Comparison of ENCODE assay signal across 21 cellular contexts in genomic region chr12:115020091-115020490, GRCh38.
A peak's percentile ranks its signal among the peaks of the same experiment; 100 is the strongest.
DNase-seq lines count a peak whose midpoint lies in the region; ATAC-seq, FAIRE-seq and TF ChIP-seq lines count a peak whose summit lies in the region.
"Had no signal": no experiment of that assay in that cellular context is flagged by ENCODE, and none has a peak within 500 bp of the region (broad histone marks: within the 10 kb centered on the region; RNA-seq: fewer than 3 reads in every experiment).

No MANE protein-coding gene starts in this region.

- no peak overlapping the region for H3K18ac ChIP-seq in H1 (ENCODE audit: extremely low read depth, low read length)

- no peak for TF ChIP-seq CTCF in SK-N-SH (IDR thresholded peaks at IDR 0.05)
- no peak for TF ChIP-seq CTCF in H1 (IDR thresholded peaks at IDR 0.05; ENCODE audit: control extremely low read depth in 1 of 3, insufficient read depth in 1 of 3, low read depth in 1 of 3, low read length in 3 of 3)
- TF ChIP-seq CTCF in uterus (IDR thresholded peaks at IDR 0.05), result no peak
- TF ChIP-seq CTCF in sigmoid colon (IDR thresholded peaks at IDR 0.05), result no peak

- TF ChIP-seq RAD21 in SK-N-SH (IDR thresholded peaks at IDR 0.05; ENCODE audit: low read length) (no peak), H1 (IDR thresholded peaks at IDR 0.05 in 1 of 2, conservative IDR thresholded peaks at IDR 0.05 in 1 of 2; ENCODE audit: low read depth in 2 of 2, low read length in 2 of 2) (no peak)

- H2AK5ac ChIP-seq in H1 (ENCODE audit: low read depth, low read length), result no peak overlapping the region

- H3K9me2 ChIP-seq in SK-N-SH, result no peaks in the 10 kb centered on the region

- H3K79me2 ChIP-seq in SK-N-SH (ENCODE audit: insufficient read depth) (no peaks in the 10 kb centered on the region), H1 (ENCODE audit: control insufficient read depth in 1 of 2, insufficient read depth in 2 of 2, low read length in 2 of 2) (no peaks in the 10 kb centered on the region)

- DNase-seq in SK-N-SH, result no peak
- DNase-seq in H1 (ENCODE audit: low read depth in 1 of 2, low spot score in 2 of 2), result no peak
- DNase-seq in uterus, result no peak
- no peak for DNase-seq in sigmoid colon
- DNase-seq: 8988T; ACHN; BE2C; C1 segment of cervical spinal cord; CD4-positive, alpha-beta memory T cell; CD4-positive, CD25-positive, alpha-beta regulatory T cell; CD8-positive, alpha-beta memory T cell; COR-L47; DMS 273 treated with DMSO at 0.1 percent for 48 hours; DMS79 treated with DMSO at 0.1 percent for 48 hours; GF-D8 had no signal

- H3K4me3 ChIP-seq in SK-N-SH (ENCODE audit: low read depth in 2 of 2, low read length in 1 of 2), result no peak overlapping the region
- H3K4me3 ChIP-seq in H1 (ENCODE audit: extremely low read depth in 1 of 4, insufficient read depth in 2 of 4, low read depth in 3 of 4, low read length in 4 of 4), result no peak overlapping the region
- H3K4me3 ChIP-seq in uterus, result no peak overlapping the region
- H3K4me3 ChIP-seq in sigmoid colon, result no peak overlapping the region
- H3K4me3 ChIP-seq: BLaER1 had no signal

- no peak overlapping the region for H2BK5ac ChIP-seq in H1 (ENCODE audit: low read depth, low read length)

- H3K23me2 ChIP-seq in H1 (ENCODE audit: low read depth, low read length), result peaks cover 3% of the 10 kb centered on the region; the same call in 1 of the 2 replicates

- H3K9ac ChIP-seq in SK-N-SH, result no peak overlapping the region
- no peak overlapping the region for H3K9ac ChIP-seq in H1 (replicated peaks in 1 of 4; ENCODE audit: extremely low read depth in 1 of 4, low read depth in 3 of 4, low read length in 3 of 4)
- H3K9ac ChIP-seq: BLaER1 had no signal

- H2BK20ac ChIP-seq in H1 (ENCODE audit: low read length), result no peak overlapping the region

- H3K4me2 ChIP-seq in SK-N-SH (no peak overlapping the region), H1 (ENCODE audit: insufficient read depth in 1 of 2, low read depth in 2 of 2, low read length in 2 of 2) (no peak overlapping the region)
- H3K4me2 ChIP-seq: BLaER1 had no signal

- H4K91ac ChIP-seq in H1 (replicated peaks; ENCODE audit: insufficient read length, low read length), result no peak overlapping the region

- no peak overlapping the region for H2BK12ac ChIP-seq in H1 (ENCODE audit: low read depth, low read length)

- H2BK120ac ChIP-seq in H1 (replicated peaks; ENCODE audit: low read depth, low read length), result no peak overlapping the region

- POLR2A ChIA-PET in SK-N-SH (lab: Yijun Ruan, JAX) (no interaction called here), H1 (lab: Charles Lee; ENCODE audit: partially characterized antibody) (no interaction called here)

- no peak overlapping the region for H3K4ac ChIP-seq in H1 (replicated peaks; ENCODE audit: insufficient read length, low read depth, low read length)

- intact Hi-C loops in uterus (cut with DNase I; ENCODE audit: low total_unique reads), result no loop called here
- intact Hi-C loops in sigmoid colon (cut with DNase I), result no loop called here

- no peak overlapping the region for H3K56ac ChIP-seq in H1 (replicated peaks; ENCODE audit: insufficient read length, low read depth, low read length)

- H4K8ac ChIP-seq in H1 (ENCODE audit: extremely low read depth, insufficient read depth, low read length), result no peak overlapping the region

- H4K20me1 ChIP-seq in SK-N-SH (ENCODE audit: insufficient read depth) (no peaks in the 10 kb centered on the region), H1 (replicated peaks in 1 of 2; ENCODE audit: control insufficient read depth in 1 of 2, insufficient read depth in 2 of 2, low read length in 2 of 2) (no peaks in the 10 kb centered on the region)
- H4K20me1 ChIP-seq: BLaER1 had no signal

- no peak overlapping the region for H2BK15ac ChIP-seq in H1 (ENCODE audit: low read length)

- TF ChIP-seq POLR2A in H1 (IDR thresholded peaks at IDR 0.05; ENCODE audit: control extremely low read depth in 1 of 2, low read depth in 2 of 2, low read length in 2 of 2) (no peak), uterus (IDR thresholded peaks at IDR 0.05) (no peak), sigmoid colon (IDR thresholded peaks at IDR 0.05) (no peak)

- ATAC-seq in SK-N-SH treated with all-trans-retinoic acid at 6 μM for 48 hours, result no peak

- no peak overlapping the region for H3K27ac ChIP-seq in SK-N-SH (ENCODE audit: low read depth in 2 of 2, low read length in 1 of 2)
- H3K27ac ChIP-seq in H1 (ENCODE audit: low read depth, low read length), result no peak overlapping the region
- H3K27ac ChIP-seq in uterus, result no peak overlapping the region
- no peak overlapping the region for H3K27ac ChIP-seq in sigmoid colon
- H3K27ac ChIP-seq: BLaER1 had no signal

- no peak overlapping the region for H3K23ac ChIP-seq in H1 (ENCODE audit: insufficient read length)

- TF ChIP-seq EP300 in SK-N-SH (IDR thresholded peaks at IDR 0.05; ENCODE audit: borderline replicate concordance in 1 of 2, low read depth in 1 of 2, low read length in 1 of 2) (no peak), H1 (IDR thresholded peaks at IDR 0.05; ENCODE audit: borderline replicate concordance in 1 of 2, low read depth in 2 of 2, low read length in 2 of 2) (no peak), sigmoid colon (IDR thresholded peaks at IDR 0.05) (no peak)

- H3K14ac ChIP-seq in H1 (ENCODE audit: insufficient read length), result no peak overlapping the region

- no peak overlapping the region for H2AFZ ChIP-seq in SK-N-SH (ENCODE audit: low read depth)
- H2AFZ ChIP-seq in H1 (ENCODE audit: low read length), result no peak overlapping the region

- H4K5ac ChIP-seq in H1 (ENCODE audit: insufficient read length, low read depth, low read length), result no peak overlapping the region

- H3F3A ChIP-seq in SK-N-SH (replicated peaks; ENCODE audit: insufficient read depth), result no peaks in the 10 kb centered on the region

- H3K9me3 ChIP-seq in SK-N-SH, result no peaks in the 10 kb centered on the region
- no peaks in the 10 kb centered on the region for H3K9me3 ChIP-seq in H1 (ENCODE audit: insufficient read depth in 2 of 2, low read depth in 1 of 2, low read length in 1 of 2)
- peaks cover 0 to 2% of the 10 kb centered on the region in 2 donors for H3K9me3 ChIP-seq in uterus
- H3K9me3 ChIP-seq in sigmoid colon, result peaks cover 0 to 13% (median 2%) of the 10 kb centered on the region in 4 donors
- H3K9me3 ChIP-seq: BE2C had no signal

- FAIRE-seq in H1 (lab: Jason Lieb, UNC), result no peak
- FAIRE-seq: A204.1, G401.6, GM12891, GM19239 had no signal

- CTCF ChIA-PET in SK-N-SH (lab: Yijun Ruan, JAX) (interaction anchor here (0.7 to 1.2 kb wide), 2 partner anchors 11 to 1288 kb away, joined by 3 read pairs; no protein-coding TSS in a partner anchor), H1 (lab: Charles Lee; ENCODE audit: partially characterized antibody) (no interaction called here)

- H3K79me1 ChIP-seq in H1 (ENCODE audit: low read depth, low read length), result no peaks in the 10 kb centered on the region

- H3K4me1 ChIP-seq in SK-N-SH (ENCODE audit: control insufficient read depth in 1 of 2, insufficient read depth in 2 of 2, low read depth in 1 of 2, low read length in 1 of 2) (no peaks in the 10 kb centered on the region; a peak in 1 of 4 replicates), H1 (replicated peaks in 1 of 4; ENCODE audit: control insufficient read depth in 3 of 4, insufficient read depth in 4 of 4, low read length in 3 of 4) (peaks cover 0 to 5% (median 3%) of the 10 kb centered on the region in 4 experiments; a peak in 3 of 7 replicates), uterus (no peaks in the 10 kb centered on the region), sigmoid colon (peaks cover 0 to 6% (median 3%) of the 10 kb centered on the region in 4 donors)
- H3K4me1 ChIP-seq: BLaER1 had no signal

- H3K36me3 ChIP-seq in SK-N-SH (replicated peaks in 1 of 2; ENCODE audit: control insufficient read depth in 1 of 2, insufficient read depth in 2 of 2, low read length in 1 of 2) (no peaks in the 10 kb centered on the region), H1 (ENCODE audit: control insufficient read depth in 2 of 4, insufficient read depth in 4 of 4, low read length in 3 of 4) (no peaks in the 10 kb centered on the region), uterus (no peaks in the 10 kb centered on the region), sigmoid colon (no peaks in the 10 kb centered on the region)
- H3K36me3 ChIP-seq: BLaER1 had no signal

- no peaks in the 10 kb centered on the region for H3K27me3 ChIP-seq in SK-N-SH (ENCODE audit: insufficient read depth)
- no peaks in the 10 kb centered on the region for H3K27me3 ChIP-seq in H1 (replicated peaks in 1 of 4; ENCODE audit: control insufficient read depth in 3 of 4, extremely low read depth in 1 of 4, insufficient read depth in 3 of 4, low read length in 3 of 4)
- H3K27me3 ChIP-seq in uterus, result no peaks in the 10 kb centered on the region
- H3K27me3 ChIP-seq in sigmoid colon, result no peaks in the 10 kb centered on the region
- H3K27me3 ChIP-seq: BE2C, BLaER1 had no signal

TF ChIP-seq in SK-N-SH treated with all-trans-retinoic acid at 6 μM for 48 hours, 23 proteins besides CTCF, POLR2A, EP300 and RAD21 (continues in another document):
- no peak for TF ChIP-seq ISL1 (CRISPR knock-in tag; IDR thresholded peaks at IDR 0.05)

TF ChIP-seq in SK-N-SH, 30 proteins besides CTCF, POLR2A, EP300 and RAD21:
- TF ChIP-seq TCF12 (IDR thresholded peaks at IDR 0.05) (no peak), POLR2AphosphoS5 (IDR thresholded peaks at IDR 0.05; ENCODE audit: low read depth, low read length) (no peak), GABPA (IDR thresholded peaks at IDR 0.05; ENCODE audit: low read depth) (no peak), YY1 (IDR thresholded peaks at IDR 0.05; ENCODE audit: low read depth) (no peak), MEF2A (IDR thresholded peaks at IDR 0.05; ENCODE audit: borderline replicate concordance, low read depth) (no peak), EZH2phosphoT487 (IDR thresholded peaks at IDR 0.05; ENCODE audit: borderline replicate concordance, low read depth) (no peak)
TF ChIP-seq in SK-N-SH: peak in this region for 0.

TF ChIP-seq in H1, 55 proteins besides CTCF, POLR2A, EP300 and RAD21:
- TF ChIP-seq YY1 (IDR thresholded peaks at IDR 0.05; ENCODE audit: low read depth, low read length) (0 out of 2 replicates have a peak, but pooled peaks have one; percentile 12), SUZ12 (IDR thresholded peaks at IDR 0.05; ENCODE audit: low read length) (no peak), GTF2F1 (IDR thresholded peaks at IDR 0.05; ENCODE audit: borderline replicate concordance, low read depth, low read length) (no peak), TEAD4 (IDR thresholded peaks at IDR 0.05; ENCODE audit: low read depth, low read length) (no peak), RFX5 (IDR thresholded peaks at IDR 0.05; ENCODE audit: borderline replicate concordance, low read depth, low read length) (no peak), SP1 (IDR thresholded peaks at IDR 0.05; ENCODE audit: low read depth, low read length) (no peak)
